ENCODE assay signal across 22 cellular contexts in genomic region chr9:110967196-110967595, GRCh38.
DNase-seq lines count a peak whose midpoint lies in the region; ATAC-seq and TF ChIP-seq lines count a peak whose summit lies in the region.
"Had no signal": no experiment of that assay in that cellular context is flagged by ENCODE, and none has a peak within 500 bp of the region (broad histone marks: within the 10 kb centered on the region; RNA-seq: fewer than 3 reads in every experiment).

No MANE protein-coding gene starts in this region.

- H3K4me1 Mint-ChIP-seq in GM23338, result peaks cover 7% of the 10 kb centered on the region; the same call in 2 of the 3 replicates
- H3K4me1 Mint-ChIP-seq: IgD-negative memory B cell had no signal

- H3K27ac ChIP-seq in GM23338 (ENCODE audit: low read depth), result no peak overlapping the region
- H3K27ac ChIP-seq in angular gyrus (ENCODE audit: low read depth, low read length), result peak overlapping the region; percentile 90
- peak overlapping the region in 1 of 4 donors; percentile 0 for H3K27ac ChIP-seq in esophagus squamous epithelium
- H3K27ac ChIP-seq: Peyer's patch had no signal

- H4K20me1 ChIP-seq in GM23338 (replicated peaks; ENCODE audit: insufficient read depth), result no peaks in the 10 kb centered on the region

- intact Hi-C loops in esophagus squamous epithelium (cut with DNase I), result no loop called here
- intact Hi-C loops in cardiac septum (cut with DNase I), result no loop called here

- no peak for TF ChIP-seq POLR2A in esophagus squamous epithelium (IDR thresholded peaks at IDR 0.05)

- TF ChIP-seq CTCF in GM23338 (conservative IDR thresholded peaks at IDR 0.05; ENCODE audit: low read depth in 2 of 2), result no peak
- TF ChIP-seq CTCF in esophagus squamous epithelium (IDR thresholded peaks at IDR 0.05), result no peak

- no peaks in the 10 kb centered on the region for H3K9me2 ChIP-seq in GM23338 (ENCODE audit: insufficient read depth)

- H3K4me1 ChIP-seq in GM23338 (ENCODE audit: insufficient read depth) (peaks cover 7% of the 10 kb centered on the region; the same call in 1 of the 2 replicates), esophagus squamous epithelium (peaks cover 0 to 11% (median 0%) of the 10 kb centered on the region in 3 donors)

- H3K9me3 Mint-ChIP-seq in GM23338, result peaks cover under 1% of the 10 kb centered on the region; the same call in 1 of the 3 replicates

- H2AFZ ChIP-seq in GM23338, result no peak overlapping the region

- H3K9me3 ChIP-seq in esophagus squamous epithelium, result no peaks in the 10 kb centered on the region
- H3K9me3 ChIP-seq: Peyer's patch had no signal

- DNase-seq in GM23338 (ENCODE audit: low spot score) (no peak), hippocampal formation (lab: John Stamatoyannopoulos, UW) (peak; percentile 34 to 71), putamen (ENCODE audit: low spot score) (peak; percentile 81), esophagus squamous epithelium (lab: John Stamatoyannopoulos, UW) (no peak), cardiac septum (ENCODE audit: low spot score) (no peak)
- DNase-seq: 8988T; C1 segment of cervical spinal cord; CD8-positive, alpha-beta T cell; DMS153; GOT3; HCEC 1CT; NCI-H1105; NCI-H146; NCI-H2029; NCI-H2171; NCI-H524 treated with DMSO at 0.1 percent for 48 hours; NCI-H82; Peyer's patch had no signal

- no peak overlapping the region for H3K4me3 ChIP-seq in GM23338
- H3K4me3 ChIP-seq in esophagus squamous epithelium, result no peak overlapping the region
- H3K4me3 ChIP-seq: Peyer's patch had no signal

- ATAC-seq in GM23338 (no peak), GM21526 (IDR thresholded peaks at IDR 0.05; ENCODE audit: low FRiP score, unreplicated experiment) (no peak), HG03045 (IDR thresholded peaks at IDR 0.05; ENCODE audit: unreplicated experiment) (no peak)
- ATAC-seq: CD8-positive, alpha-beta T cell had no signal

- H3K27me3 ChIP-seq in GM23338 (ENCODE audit: insufficient read depth), result no peaks in the 10 kb centered on the region
- H3K27me3 ChIP-seq in esophagus squamous epithelium, result no peaks in the 10 kb centered on the region
- H3K27me3 ChIP-seq: Peyer's patch had no signal

- no peak overlapping the region for H3K4me3 Mint-ChIP-seq in GM23338
- H3K4me3 Mint-ChIP-seq: CD8-positive, alpha-beta T cell; IgD-negative memory B cell had no signal

- no peaks in the 10 kb centered on the region for H3F3A ChIP-seq in GM23338 (replicated peaks; ENCODE audit: low read depth)

- no peaks in the 10 kb centered on the region for H3K27me3 Mint-ChIP-seq in GM23338 (ENCODE audit: insufficient read depth, low read depth, poor library complexity)
- H3K27me3 Mint-ChIP-seq: IgD-negative memory B cell had no signal

- H3K36me3 Mint-ChIP-seq in GM23338 (ENCODE audit: low read depth), result peaks cover 8% of the 10 kb centered on the region; the same call in 2 of the 3 replicates
- H3K36me3 Mint-ChIP-seq: CD8-positive, alpha-beta T cell; IgD-negative memory B cell had no signal

- H3K36me3 ChIP-seq in GM23338 (ENCODE audit: insufficient read depth) (no peaks in the 10 kb centered on the region), esophagus squamous epithelium (peaks cover 0 to 48% (median 0%) of the 10 kb centered on the region in 3 donors)
- H3K36me3 ChIP-seq: Peyer's patch had no signal

- peak overlapping the region; percentile 39; the same call in 1 of the 2 replicates for H3K27ac Mint-ChIP-seq in GM23338
- H3K27ac Mint-ChIP-seq: CD8-positive, alpha-beta T cell; IgD-negative memory B cell had no signal

- H3K4me2 ChIP-seq in GM23338, result no peak overlapping the region

- 68 to 85% methylated on average over 2 of the region's 2 CpGs for WGBS in esophagus squamous epithelium, 2 donors

- H3K79me2 ChIP-seq in GM23338 (replicated peaks; ENCODE audit: insufficient read depth), result no peaks in the 10 kb centered on the region

TF ChIP-seq in GM23338, 12 proteins besides CTCF, POLR2A, EP300 and RAD21 (continues in another document):
- no peak for TF ChIP-seq NANOG (IDR thresholded peaks at IDR 0.05; ENCODE audit: borderline replicate concordance)
- no peak for TF ChIP-seq REST (IDR thresholded peaks at IDR 0.05; ENCODE audit: unreplicated experiment)
- TF ChIP-seq ZNF331 (CRISPR knock-in tag; IDR thresholded peaks at IDR 0.05; ENCODE audit: low read depth), result no peak
- TF ChIP-seq ETS1 (IDR thresholded peaks at IDR 0.05), result no peak
- no peak for TF ChIP-seq EZH2phosphoT487 (IDR thresholded peaks at IDR 0.05; ENCODE audit: unreplicated experiment)
- no peak for TF ChIP-seq STAT1 (IDR thresholded peaks at IDR 0.05; ENCODE audit: unreplicated experiment)

Comparison
In these comparisons a context has a peak if more than half of its experiments do, and no peak if none do; other contexts are left out.
1. DNase-seq: peak in hippocampal formation (2 of 2) and putamen (single experiment); none in GM23338 (single experiment), esophagus squamous epithelium (single experiment) and cardiac septum (single experiment).